Comparison of ENCODE assay signal across 8 cellular contexts in genomic region chr19:48321372-48321621, GRCh38. TPM values are rescaled to one million over a fixed set of nuclear protein-coding genes. Genes with fewer than 3 reads are reported as not detected.
DNase-seq lines count a peak whose midpoint lies in the region; ATAC-seq, FAIRE-seq and TF ChIP-seq lines count a peak whose summit lies in the region.

No MANE protein-coding gene starts in this region.

- H3K56ac ChIP-seq in H1 (replicated peaks; ENCODE audit: insufficient read length, low read depth, low read length): peak overlapping the region; percentile 96

- H3K14ac ChIP-seq in H1 (ENCODE audit: insufficient read length): no peak overlapping the region

- no peaks in the 10 kb centered on the region for H3K36me3 ChIP-seq in H1 (ENCODE audit: control insufficient read depth in 2 of 4, insufficient read depth in 4 of 4, low read length in 3 of 4)

- no peak for FAIRE-seq in H1 (lab: Jason Lieb, UNC)

- H3K18ac ChIP-seq in H1 (ENCODE audit: extremely low read depth, low read length): peak overlapping the region; percentile 93

- no peaks in the 10 kb centered on the region for H4K20me1 ChIP-seq in H1 (replicated peaks in 1 of 2; ENCODE audit: control insufficient read depth in 1 of 2, insufficient read depth in 2 of 2, low read length in 2 of 2)

- H3K9me3 ChIP-seq in H1 (ENCODE audit: insufficient read depth in 2 of 2, low read depth in 1 of 2, low read length in 1 of 2): no peaks in the 10 kb centered on the region

- no peak; a peak in 1 of 3 replicates for TF ChIP-seq POLR2A in H1 (IDR thresholded peaks at IDR 0.05; ENCODE audit: control extremely low read depth in 1 of 2, low read depth in 2 of 2, low read length in 2 of 2)

- no peak overlapping the region for H3K4ac ChIP-seq in H1 (replicated peaks; ENCODE audit: insufficient read length, low read depth, low read length)

- peak overlapping the region; percentile 84 for H4K91ac ChIP-seq in H1 (replicated peaks; ENCODE audit: insufficient read length, low read length)

- H2BK12ac ChIP-seq in H1 (ENCODE audit: low read depth, low read length): peak overlapping the region; percentile 96

- H3K9ac ChIP-seq in H1 (replicated peaks in 1 of 4; ENCODE audit: extremely low read depth in 1 of 4, low read depth in 3 of 4, low read length in 3 of 4): peak overlapping the region; percentile 35 to 85 (median 72)

- CTCF ChIA-PET in H1 (lab: Charles Lee; ENCODE audit: partially characterized antibody): interaction anchor here (0.5 to 4.3 kb wide), 8 partner anchors 8 to 54 kb away, joined by 3 to 22 read pairs (median 5); no protein-coding TSS in a partner anchor

- no peak overlapping the region for H3K23ac ChIP-seq in H1 (ENCODE audit: insufficient read length)

- H3K4me1 ChIP-seq in H1 (replicated peaks in 1 of 4; ENCODE audit: control insufficient read depth in 3 of 4, insufficient read depth in 4 of 4, low read length in 3 of 4): peaks cover 0 to 20% (median 10%) of the 10 kb centered on the region in 4 experiments; a peak in 6 of 7 replicates

- no peak for TF ChIP-seq RAD21 in H1 (IDR thresholded peaks at IDR 0.05 in 1 of 2, conservative IDR thresholded peaks at IDR 0.05 in 1 of 2; ENCODE audit: low read depth in 2 of 2, low read length in 2 of 2)

- peak overlapping the region; percentile 83 to 94 for H3K4me2 ChIP-seq in H1 (ENCODE audit: insufficient read depth in 1 of 2, low read depth in 2 of 2, low read length in 2 of 2)

- POLR2A ChIA-PET in H1 (lab: Charles Lee; ENCODE audit: partially characterized antibody): interaction anchor here (0.6 to 8.1 kb wide), 6 partner anchors 9 to 140 kb away, joined by 3 to 35 read pairs (median 4); no protein-coding TSS in a partner anchor

- H2AFZ ChIP-seq in H1 (ENCODE audit: low read length): no peak overlapping the region

- peak overlapping the region; percentile 71 for H4K5ac ChIP-seq in H1 (ENCODE audit: insufficient read length, low read depth, low read length)

- peak overlapping the region; percentile 92 for H3K27ac ChIP-seq in H1 (ENCODE audit: low read depth, low read length)

- peak overlapping the region; percentile 77 for H2BK120ac ChIP-seq in H1 (replicated peaks; ENCODE audit: low read depth, low read length)

- peak overlapping the region; percentile 95 for H4K8ac ChIP-seq in H1 (ENCODE audit: extremely low read depth, insufficient read depth, low read length)

- 5% methylated on average over 17 of the region's 22 CpGs; no CpG with 5 or more reads in 1 of the 2 experiments for WGBS in H1 (ENCODE audit: extremely low coverage in 1 of 2, insufficient coverage in 1 of 2, insufficient read length in 1 of 2, insufficient replicate concordance in 2 of 2, low coverage in 1 of 2, low lambda C conversion rate in 2 of 2, missing lambda C conversion rate in 1 of 2), 2 experiments

- no peak for TF ChIP-seq EP300 in H1 (IDR thresholded peaks at IDR 0.05; ENCODE audit: borderline replicate concordance in 1 of 2, low read depth in 2 of 2, low read length in 2 of 2)

- no peak overlapping the region for H2BK15ac ChIP-seq in H1 (ENCODE audit: low read length)

- TF ChIP-seq CTCF in AG10803 (conservative IDR thresholded peaks at IDR 0.05; ENCODE audit: low read length) (no peak), H1 (IDR thresholded peaks at IDR 0.05; ENCODE audit: control extremely low read depth in 1 of 3, insufficient read depth in 1 of 3, low read depth in 1 of 3, low read length in 3 of 3) (no peak)

- H3K79me2 ChIP-seq in H1 (ENCODE audit: control insufficient read depth in 1 of 2, insufficient read depth in 2 of 2, low read length in 2 of 2): no peaks in the 10 kb centered on the region

- DNase-seq in AG10803 (ENCODE audit: low read depth) (peak; percentile 83), HT-29 (ENCODE audit: low spot score) (peak; percentile 99), NOMO-1 (lab: John Stamatoyannopoulos, UW; ENCODE audit: unreplicated experiment in 2 of 2) (peak; percentile 87 to 92), H1 (ENCODE audit: low read depth in 1 of 2, low spot score in 2 of 2) (peak in 1 of 2 experiments; percentile 92), midbrain (lab: John Stamatoyannopoulos, UW) (peak; percentile 68)
- DNase-seq in activated CD8-positive, alpha-beta memory T cell treated with anti-CD3 and anti-CD28 coated beads for 48 hours (ENCODE audit: low read depth in 2 of 3, low spot score in 2 of 3): peak; percentile 91 to 95 (median 94)
- DNase-seq in stimulated activated CD8-positive, alpha-beta memory T cell treated with anti-CD3 and anti-CD28 coated beads, Interleukin-2, amount 100 ng/mL, for 1 hour (ENCODE audit: low read depth in 2 of 2): peak; percentile 89 to 96

- ATAC-seq in GM19328 (IDR thresholded peaks at IDR 0.05; ENCODE audit: unreplicated experiment): peak; percentile 51

- peak overlapping the region; percentile 65 for H3K4me3 ChIP-seq in AG10803 (ENCODE audit: low read length)
- peak overlapping the region; percentile 49 to 81 (median 64) for H3K4me3 ChIP-seq in H1 (ENCODE audit: extremely low read depth in 1 of 4, insufficient read depth in 2 of 4, low read depth in 3 of 4, low read length in 4 of 4)

- no peak overlapping the region for H2BK20ac ChIP-seq in H1 (ENCODE audit: low read length)

- peaks cover 0 to 5% (median 2%) of the 10 kb centered on the region in 4 experiments; a peak in 1 of 7 replicates for H3K27me3 ChIP-seq in H1 (replicated peaks in 1 of 4; ENCODE audit: control insufficient read depth in 3 of 4, extremely low read depth in 1 of 4, insufficient read depth in 3 of 4, low read length in 3 of 4)

- H2AK5ac ChIP-seq in H1 (ENCODE audit: low read depth, low read length): no peak overlapping the region

- peaks cover 14% of the 10 kb centered on the region; the same call in 1 of the 2 replicates for H3K23me2 ChIP-seq in H1 (ENCODE audit: low read depth, low read length)

- H2BK5ac ChIP-seq in H1 (ENCODE audit: low read depth, low read length): peak overlapping the region; percentile 73

- no peaks in the 10 kb centered on the region for H3K79me1 ChIP-seq in H1 (ENCODE audit: low read depth, low read length)

TF ChIP-seq in H1, 55 proteins besides CTCF, POLR2A, EP300 and RAD21:
- no peak for TF ChIP-seq MAFK (IDR thresholded peaks at IDR 0.05; ENCODE audit: low read depth, low read length)
- peak; percentile 41; the same call in 1 of the 2 replicates for TF ChIP-seq TAF1 (IDR thresholded peaks at IDR 0.05; ENCODE audit: low read depth, low read length)
- peak; percentile 35; the same call in 1 of the 2 replicates for TF ChIP-seq PHF8 (conservative IDR thresholded peaks at IDR 0.05; ENCODE audit: low read depth, low read length)
- no peak for TF ChIP-seq SP1 (IDR thresholded peaks at IDR 0.05; ENCODE audit: low read depth, low read length)
- no peak for TF ChIP-seq TBP (IDR thresholded peaks at IDR 0.05; ENCODE audit: low read depth, low read length)
TF ChIP-seq in H1: peak in this region for 2.

RNA-seq across cellular contexts. Expression of gene EMP3, which starts 4.1 kb away (rescaled TPM):
- 3.1 TPM in 1 of 2 replicates, not detected in the other for total RNA-seq in HT-29 (2014; rRNA removed; shearing (Covaris generic))
- total RNA-seq in H1 (2021; fragmentation: NEBNext Ultra II Directional; extraction: Animal tissue kit (Norgen Biotek cat#: 25700)): 18.4 and 20.9 TPM in 2 replicates
- polyA plus RNA-seq in H1 (2011; rRNA removed): 65.9 and 87.8 TPM in 2 replicates
- 37.7 TPM for polyA plus RNA-seq in H1 (2011; cell fraction: cytosol; rRNA removed)
- polyA plus RNA-seq in H1 (2011; cell fraction: nucleus; rRNA removed): 31.1 TPM
- polyA plus RNA-seq in H1 (2012, experiment 1 of 2): 25.5 to 38.5 TPM (median 37.6 TPM) in 4 replicates
- polyA plus RNA-seq in H1 (2012, experiment 2 of 2): 38.7 TPM
- polyA plus RNA-seq in H1 (2013, experiment 1 of 2): 44.8 TPM
- 54.5 TPM for polyA plus RNA-seq in H1 (2013, experiment 2 of 2)
- polyA minus RNA-seq in H1 (2011; rRNA and poly(A)+ RNA removed): 23.6 and 26.4 TPM in 2 replicates
- 12.1 TPM for polyA minus RNA-seq in H1 (2011; cell fraction: cytosol; rRNA and poly(A)+ RNA removed)
- polyA minus RNA-seq in H1 (2011; cell fraction: nucleus; rRNA and poly(A)+ RNA removed): 15.2 TPM

RNA-seq across cellular contexts. Expression of gene TMEM143, which starts 42.4 kb away (rescaled TPM):
- 12.7 and 14.7 TPM in 2 replicates for total RNA-seq in HT-29 (2014; rRNA removed; shearing (Covaris generic))
- total RNA-seq in H1 (2021; fragmentation: NEBNext Ultra II Directional; extraction: Animal tissue kit (Norgen Biotek cat#: 25700)): 14.2 and 14.7 TPM in 2 replicates
- polyA plus RNA-seq in H1 (2011; rRNA removed): 19.1 and 26.7 TPM in 2 replicates
- 17.1 TPM for polyA plus RNA-seq in H1 (2011; cell fraction: cytosol; rRNA removed)
- 47.8 TPM for polyA plus RNA-seq in H1 (2011; cell fraction: nucleus; rRNA removed)
- 9.5 to 18.4 TPM (median 14.8 TPM) in 4 replicates for polyA plus RNA-seq in H1 (2012, experiment 1 of 2)
- polyA plus RNA-seq in H1 (2012, experiment 2 of 2): 13.1 TPM
- 12.7 TPM for polyA plus RNA-seq in H1 (2013, experiment 1 of 2)
- 11.9 TPM for polyA plus RNA-seq in H1 (2013, experiment 2 of 2)
- 10.4 and 15.6 TPM in 2 replicates for polyA minus RNA-seq in H1 (2011; rRNA and poly(A)+ RNA removed)
- polyA minus RNA-seq in H1 (2011; cell fraction: cytosol; rRNA and poly(A)+ RNA removed): 22.6 TPM
- polyA minus RNA-seq in H1 (2011; cell fraction: nucleus; rRNA and poly(A)+ RNA removed): 14.9 TPM

RNA-seq across cellular contexts. Expression of gene SYNGR4, which starts 42.9 kb away (rescaled TPM):
- 0.34 and 1.2 TPM in 2 replicates for total RNA-seq in HT-29 (2014; rRNA removed; shearing (Covaris generic))
- total RNA-seq in H1 (2021; fragmentation: NEBNext Ultra II Directional; extraction: Animal tissue kit (Norgen Biotek cat#: 25700)): 1.1 TPM in 1 of 2 replicates, not detected in the other
- polyA plus RNA-seq in H1 (2011; rRNA removed): 0.27 and 0.41 TPM in 2 replicates
- 0.18 TPM for polyA plus RNA-seq in H1 (2011; cell fraction: cytosol; rRNA removed)
- 0.46 TPM for polyA plus RNA-seq in H1 (2011; cell fraction: nucleus; rRNA removed)
- 0.23 TPM in 1 of 4 replicates, not detected in the others for polyA plus RNA-seq in H1 (2012, experiment 1 of 2)
- 0.54 TPM for polyA plus RNA-seq in H1 (2012, experiment 2 of 2)
- polyA plus RNA-seq in H1 (2013, experiment 1 of 2): 0.28 TPM
- polyA plus RNA-seq in H1 (2013, experiment 2 of 2): 0.26 TPM
- not detected in 2 replicates for polyA minus RNA-seq in H1 (2011; rRNA and poly(A)+ RNA removed)
- not detected for polyA minus RNA-seq in H1 (2011; cell fraction: cytosol; rRNA and poly(A)+ RNA removed)
- polyA minus RNA-seq in H1 (2011; cell fraction: nucleus; rRNA and poly(A)+ RNA removed): not detected

RNA-seq across cellular contexts. Expression of gene ZNF114, which starts 51.4 kb away (rescaled TPM):
- total RNA-seq in HT-29 (2014; rRNA removed; shearing (Covaris generic)): not detected in 2 replicates
- total RNA-seq in H1 (2021; fragmentation: NEBNext Ultra II Directional; extraction: Animal tissue kit (Norgen Biotek cat#: 25700)): 19.2 TPM in 2 replicates
- 7.3 and 8.2 TPM in 2 replicates for polyA plus RNA-seq in H1 (2011; rRNA removed)
- 10.9 TPM for polyA plus RNA-seq in H1 (2011; cell fraction: cytosol; rRNA removed)
- polyA plus RNA-seq in H1 (2011; cell fraction: nucleus; rRNA removed): 6.3 TPM
- 11.3 to 13.8 TPM (median 12.5 TPM) in 4 replicates for polyA plus RNA-seq in H1 (2012, experiment 1 of 2)
- 4.0 TPM for polyA plus RNA-seq in H1 (2012, experiment 2 of 2)
- 7.8 TPM for polyA plus RNA-seq in H1 (2013, experiment 1 of 2)
- 7.2 TPM for polyA plus RNA-seq in H1 (2013, experiment 2 of 2)
- 15.8 and 16.2 TPM in 2 replicates for polyA minus RNA-seq in H1 (2011; rRNA and poly(A)+ RNA removed)
- 21.1 TPM for polyA minus RNA-seq in H1 (2011; cell fraction: cytosol; rRNA and poly(A)+ RNA removed)
- polyA minus RNA-seq in H1 (2011; cell fraction: nucleus; rRNA and poly(A)+ RNA removed): 25.6 TPM
